ENCODE assay signal across 12 cellular contexts in genomic region chr4:2247128-2248043, GRCh38. TPM values are rescaled to one million over a fixed set of nuclear protein-coding genes. Genes with fewer than 3 reads are reported as not detected.
DNase-seq lines count a peak whose midpoint lies in the region; ATAC-seq and TF ChIP-seq lines count a peak whose summit lies in the region.
"Had no signal": no experiment of that assay in that cellular context is flagged by ENCODE, and none has a peak within 500 bp of the region (broad histone marks: within the 10 kb centered on the region; RNA-seq: fewer than 3 reads in every experiment).

No MANE protein-coding gene starts in this region.

- WGBS in upper lobe of left lung, 2 donors = 91 to 94% methylated on average over 24 to 36 of the region's 42 CpGs

- POLR2A ChIA-PET in WTC11 (lab: Charles Lee) = no interaction called here

- peak; percentile 20 for DNase-seq in activated naive CD4-positive, alpha-beta T cell treated with anti-CD3 and anti-CD28 coated beads, Interleukin-2, amount 10 ng/mL, durations not matched to agents 7 days and 5 days
- no peak for DNase-seq in activated naive CD4-positive, alpha-beta T cell (lab: John Stamatoyannopoulos, UW)
- DNase-seq in WTC11 (ENCODE audit: low spot score) = peak; percentile 10
- DNase-seq in islet precursor cell = peak; percentile 45
- peak; percentile 19 to 82 for DNase-seq in upper lobe of left lung
- DNase-seq in NCI-H510A treated with DMSO at 0.1 percent for 48 hours (lab: John Stamatoyannopoulos, UW) = no peak
- no peak for DNase-seq in effector memory CD4-positive, alpha-beta T cell
- DNase-seq: activated CD8-positive, alpha-beta memory T cell treated with anti-CD3 and anti-CD28 coated beads, Interleukin-2, amount 50 U/mL, for 4 hours; anterior cingulate cortex; DMS79 treated with DMSO at 0.1 percent for 48 hours had no signal

- no peak for TF ChIP-seq POLR2A in upper lobe of left lung (IDR thresholded peaks at IDR 0.05)

- H3K27ac ChIP-seq in upper lobe of left lung = peak overlapping the region in 2 of 4 donors; percentile 34 to 68
- H3K27ac ChIP-seq in effector memory CD4-positive, alpha-beta T cell (ENCODE audit: insufficient read depth, low read length, poor library complexity, severe bottlenecking) = no peak overlapping the region
- H3K27ac ChIP-seq: left lung had no signal

- H3K9me3 Mint-ChIP-seq in activated naive CD4-positive, alpha-beta T cell treated with anti-CD3 and anti-CD28 coated beads, Interleukin-2, amount 10 ng/mL, durations not matched to agents 7 days and 5 days = no peaks in the 10 kb centered on the region
- peaks cover 23% of the 10 kb centered on the region for H3K9me3 Mint-ChIP-seq in WTC11

- TF ChIP-seq CTCF in WTC11 (IDR thresholded peaks at IDR 0.05) (no peak), upper lobe of left lung (IDR thresholded peaks at IDR 0.05) (no peak)

- H3K27me3 Mint-ChIP-seq in activated naive CD4-positive, alpha-beta T cell treated with anti-CD3 and anti-CD28 coated beads, Interleukin-2, amount 10 ng/mL, durations not matched to agents 7 days and 5 days = peaks cover 9% of the 10 kb centered on the region
- peaks cover 13% of the 10 kb centered on the region for H3K27me3 Mint-ChIP-seq in WTC11 (ENCODE audit: low read depth)

- CTCF ChIA-PET in activated naive CD4-positive, alpha-beta T cell treated with anti-CD3 and anti-CD28 coated beads, Interleukin-2, amount 10 ng/mL, durations not matched to agents 7 days and 5 days (lab: Charles Lee) = no interaction called here
- CTCF ChIA-PET in WTC11 (lab: Charles Lee) = interaction anchor here (1.8 kb wide), 1 partner anchor 27 kb away, joined by 5 read pairs; no protein-coding TSS in a partner anchor

- no peak overlapping the region for H3K4me3 ChIP-seq in upper lobe of left lung
- no peak overlapping the region for H3K4me3 ChIP-seq in effector memory CD4-positive, alpha-beta T cell (ENCODE audit: insufficient read depth, low read depth, low read length, poor library complexity, severe bottlenecking)
- H3K4me3 ChIP-seq: left lung had no signal

- no peaks in the 10 kb centered on the region for H3K27me3 ChIP-seq in upper lobe of left lung
- no peaks in the 10 kb centered on the region for H3K27me3 ChIP-seq in effector memory CD4-positive, alpha-beta T cell (replicated peaks; ENCODE audit: control insufficient read depth, insufficient read depth, low read length, poor library complexity, severe bottlenecking)
- H3K27me3 ChIP-seq: left lung had no signal

- TF ChIP-seq EP300 in upper lobe of left lung (IDR thresholded peaks at IDR 0.05) = no peak

- H3K4me1 Mint-ChIP-seq in activated naive CD4-positive, alpha-beta T cell treated with anti-CD3 and anti-CD28 coated beads, Interleukin-2, amount 10 ng/mL, durations not matched to agents 7 days and 5 days = peaks cover 19% of the 10 kb centered on the region
- peaks cover 6% of the 10 kb centered on the region; the same call in 1 of the 2 replicates for H3K4me1 Mint-ChIP-seq in WTC11

- peaks cover 18 to 52% (median 49%) of the 10 kb centered on the region in 4 donors for H3K36me3 ChIP-seq in upper lobe of left lung
- peaks cover 32% of the 10 kb centered on the region for H3K36me3 ChIP-seq in effector memory CD4-positive, alpha-beta T cell (ENCODE audit: control insufficient read depth, insufficient read depth, low read length)

- ATAC-seq in WTC11 (no peak), upper lobe of left lung (ENCODE audit: low FRiP score in 2 of 2) (no peak), HG02981 (IDR thresholded peaks at IDR 0.05; ENCODE audit: unreplicated experiment) (no peak)
- ATAC-seq: left lung had no signal

- no peak overlapping the region for H3K4me3 Mint-ChIP-seq in activated naive CD4-positive, alpha-beta T cell treated with anti-CD3 and anti-CD28 coated beads, Interleukin-2, amount 10 ng/mL, durations not matched to agents 7 days and 5 days
- no peak overlapping the region for H3K4me3 Mint-ChIP-seq in WTC11

- peaks cover 25 to 56% (median 31%) of the 10 kb centered on the region in 4 donors for H3K4me1 ChIP-seq in upper lobe of left lung
- H3K4me1 ChIP-seq in effector memory CD4-positive, alpha-beta T cell (ENCODE audit: control insufficient read depth, insufficient read depth, low read length, poor library complexity, severe bottlenecking) = no peaks in the 10 kb centered on the region

- no peaks in the 10 kb centered on the region for H3K9me3 ChIP-seq in upper lobe of left lung
- H3K9me3 ChIP-seq in effector memory CD4-positive, alpha-beta T cell (ENCODE audit: control insufficient read depth, low read length) = no peaks in the 10 kb centered on the region
- H3K9me3 ChIP-seq: left lung had no signal

- no peak overlapping the region for H3K27ac Mint-ChIP-seq in activated naive CD4-positive, alpha-beta T cell treated with anti-CD3 and anti-CD28 coated beads, Interleukin-2, amount 10 ng/mL, durations not matched to agents 7 days and 5 days
- H3K27ac Mint-ChIP-seq in WTC11 = no peak overlapping the region; the same call in 1 of the 2 replicates

- H3K36me3 Mint-ChIP-seq in activated naive CD4-positive, alpha-beta T cell treated with anti-CD3 and anti-CD28 coated beads, Interleukin-2, amount 10 ng/mL, durations not matched to agents 7 days and 5 days = peaks cover 2% of the 10 kb centered on the region
- H3K36me3 Mint-ChIP-seq in WTC11 = peaks cover 13% of the 10 kb centered on the region

TF ChIP-seq in WTC11, 78 proteins besides CTCF, POLR2A, EP300 and RAD21:
- no peak for TF ChIP-seq TEAD4 (CRISPR knock-in tag; IDR thresholded peaks at IDR 0.05)
- TF ChIP-seq HMGA2 (CRISPR knock-in tag; IDR thresholded peaks at IDR 0.05) = no peak
- no peak for TF ChIP-seq ESRRA (CRISPR knock-in tag; IDR thresholded peaks at IDR 0.05; ENCODE audit: borderline replicate concordance)
- TF ChIP-seq CBFB (CRISPR knock-in tag; IDR thresholded peaks at IDR 0.05; ENCODE audit: low read depth) = no peak
- no peak for TF ChIP-seq KAT7 (CRISPR knock-in tag; IDR thresholded peaks at IDR 0.05; ENCODE audit: borderline replicate concordance)
- no peak for TF ChIP-seq MLX (CRISPR knock-in tag; IDR thresholded peaks at IDR 0.05)

RNA-seq across cellular contexts. Expression of gene HAUS3, which starts 5.5 kb away (rescaled TPM):
- total RNA-seq in WTC11 (2021) (11.9 to 14.7 TPM (median 12.4 TPM) in 3 replicates), upper lobe of left lung (10 to 100 TPM in 5 of 6 donors, 1 to 10 TPM in 1; 8.2 to 21.0 (median 12.5) TPM)

RNA-seq across cellular contexts. Expression of gene POLN, which starts 5.5 kb away (rescaled TPM):
- total RNA-seq in WTC11 (2021) = 2.5 to 3.5 TPM (median 2.8 TPM) in 3 replicates
- 1 to 10 TPM in 5 of 6 donors, under 1 TPM in 1; 0.89 to 5.5 (median 2.6) TPM for total RNA-seq in upper lobe of left lung

RNA-seq across cellular contexts. Expression of gene MXD4, which starts 14.5 kb away (rescaled TPM):
- total RNA-seq in WTC11 (2021) = 17.7 to 22.7 TPM (median 20.4 TPM) in 3 replicates
- total RNA-seq in upper lobe of left lung = 100 to 1,000 TPM in 1 of 6 donors, 10 to 100 TPM in 5; 50.1 to 135 (median 76.4) TPM

Comparison
In these comparisons a context has a peak if more than half of its experiments do, and no peak if none do; other contexts are left out.
1. DNase-seq: peak in activated naive CD4-positive, alpha-beta T cell treated with anti-CD3 and anti-CD28 coated beads, Interleukin-2, amount 10 ng/mL, durations not matched to agents 7 days and 5 days (single experiment), WTC11 (single experiment), islet precursor cell (single experiment) and upper lobe of left lung (2 of 2); none in activated naive CD4-positive, alpha-beta T cell (0 of 4), NCI-H510A treated with DMSO at 0.1 percent for 48 hours (single experiment) and effector memory CD4-positive, alpha-beta T cell (0 of 3).